Comparison of ENCODE assay signal across 13 cellular contexts in genomic region chr20:63103402-63104311, GRCh38.
DNase-seq lines count a peak whose midpoint lies in the region; ATAC-seq, FAIRE-seq and TF ChIP-seq lines count a peak whose summit lies in the region.
"Had no signal": no experiment of that assay in that cellular context is flagged by ENCODE, and none has a peak within 500 bp of the region (broad histone marks: within the 10 kb centered on the region; RNA-seq: fewer than 3 reads in every experiment).

No MANE protein-coding gene starts in this region.

- H3K4me1 ChIP-seq in GM23248 (ENCODE audit: insufficient read depth) (no peaks in the 10 kb centered on the region), GM12878 (ENCODE audit: control insufficient read depth, insufficient read depth, low read length) (0 out of 2 replicates have a peak, but pooled peaks cover 3% of the 10 kb centered on the region)
- H3K4me1 ChIP-seq: pancreas had no signal

- H3K79me2 ChIP-seq in GM23248 (ENCODE audit: insufficient read depth) = no peaks in the 10 kb centered on the region
- H3K79me2 ChIP-seq in GM12878 (ENCODE audit: control insufficient read depth, insufficient read depth, low read length) = no peaks in the 10 kb centered on the region

- peak overlapping the region; percentile 35 for H3K4me3 Mint-ChIP-seq in natural killer cell
- H3K4me3 Mint-ChIP-seq in type B pancreatic cell = no peak overlapping the region
- no peak overlapping the region for H3K4me3 Mint-ChIP-seq in mesothelial cell of epicardium

- H2AFZ ChIP-seq in GM23248 (no peak overlapping the region), GM12878 (ENCODE audit: control insufficient read depth, low read depth, low read length) (no peak overlapping the region)

- H3K4me2 ChIP-seq in GM23248 (ENCODE audit: unreplicated experiment) (no peak overlapping the region), GM12878 (ENCODE audit: control insufficient read depth, insufficient read depth) (no peak overlapping the region)

- no peak for TF ChIP-seq EP300 in GM12878 (IDR thresholded peaks at IDR 0.05; ENCODE audit: borderline replicate concordance in 1 of 2, control insufficient read depth in 1 of 2, low read depth in 2 of 2, low read length in 2 of 2)

- no peak for TF ChIP-seq RAD21 in GM12878 (IDR thresholded peaks at IDR 0.05; ENCODE audit: insufficient read depth, low read depth, low read length)

- no peaks in the 10 kb centered on the region for H3K27me3 ChIP-seq in GM23248 (replicated peaks; ENCODE audit: insufficient read depth)
- H3K27me3 ChIP-seq in GM12878 (replicated peaks in 1 of 2; ENCODE audit: control insufficient read depth in 2 of 2, insufficient read depth in 2 of 2, low read length in 1 of 2) = no peaks in the 10 kb centered on the region; a peak in 1 of 4 replicates
- H3K27me3 ChIP-seq: pancreas had no signal

- ATAC-seq in GM12878 (no peak), natural killer cell (no peak)

- no peak for TF ChIP-seq POLR2A in GM12878 (IDR thresholded peaks at IDR 0.05; ENCODE audit: low read depth, low read length)

- in situ Hi-C loops in GM23248 (cut with MboI) = no loop called here
- in situ Hi-C loops in GM12878 (cut with MboI) = no loop called here

- H3K9me3 Mint-ChIP-seq in natural killer cell = no peaks in the 10 kb centered on the region
- H3K9me3 Mint-ChIP-seq in type B pancreatic cell = no peaks in the 10 kb centered on the region
- peaks cover 3% of the 10 kb centered on the region for H3K9me3 Mint-ChIP-seq in mesothelial cell of epicardium

- H3K27ac ChIP-seq in GM23248 (no peak overlapping the region), GM12878 (ENCODE audit: control insufficient read depth, insufficient read depth) (no peak overlapping the region)
- H3K27ac ChIP-seq: HL-60, left lung, pancreas had no signal

- CTCF ChIA-PET in GM12878 (lab: Yijun Ruan, JAX) = no interaction called here

- no peaks in the 10 kb centered on the region for H3K36me3 Mint-ChIP-seq in natural killer cell
- no peaks in the 10 kb centered on the region for H3K36me3 Mint-ChIP-seq in type B pancreatic cell
- H3K36me3 Mint-ChIP-seq in mesothelial cell of epicardium = no peaks in the 10 kb centered on the region
- H3K36me3 Mint-ChIP-seq: stimulated activated memory B cell treated with anti-CD40 and anti-IgM and Interleukin-4, amounts not matched to agents 10 μg/mL and 1 μg/mL and 100 μg/mL, for 72 hours had no signal

- H3K27ac Mint-ChIP-seq in natural killer cell = peak overlapping the region in 1 of 2 donors; percentile 92
- no peak overlapping the region for H3K27ac Mint-ChIP-seq in type B pancreatic cell
- no peak overlapping the region for H3K27ac Mint-ChIP-seq in mesothelial cell of epicardium

- H3K27me3 Mint-ChIP-seq in natural killer cell (ENCODE audit: low read depth in 2 of 2) (no peaks in the 10 kb centered on the region), type B pancreatic cell (peaks cover 34% of the 10 kb centered on the region), mesothelial cell of epicardium (ENCODE audit: low read depth) (peaks cover 43% of the 10 kb centered on the region)

- POLR2A ChIA-PET in GM12878 (lab: Charles Lee) = interaction anchor here (0.5 to 0.6 kb wide), 2 partner anchors 163 to 242 kb away, joined by 3 read pairs; no protein-coding TSS in a partner anchor

- no peak for FAIRE-seq in GM12878 (lab: Jason Lieb, UNC)
- FAIRE-seq: pancreas had no signal

- SMC1A ChIA-PET in GM12878 (lab: Charles Lee; ENCODE audit: uncharacterized antibody, unreplicated experiment) = no interaction called here

- TF ChIP-seq CTCF in GM12878 (IDR thresholded peaks at IDR 0.05 in 2 of 3, conservative IDR thresholded peaks at IDR 0.05 in 1 of 3; ENCODE audit: control insufficient read depth in 2 of 3, extremely low read depth in 1 of 3, insufficient read depth in 1 of 3, low read depth in 3 of 3, low read length in 3 of 3) (no peak), natural killer cell (IDR thresholded peaks at IDR 0.05) (no peak), type B pancreatic cell (conservative IDR thresholded peaks at IDR 0.05) (no peak), mesothelial cell of epicardium (IDR thresholded peaks at IDR 0.05; ENCODE audit: unreplicated experiment) (no peak)

- peaks cover 5 to 7% of the 10 kb centered on the region in 2 donors for H3K4me1 Mint-ChIP-seq in natural killer cell
- H3K4me1 Mint-ChIP-seq in type B pancreatic cell (ENCODE audit: unreplicated experiment) = no peaks in the 10 kb centered on the region
- H3K4me1 Mint-ChIP-seq in mesothelial cell of epicardium = peaks cover 4% of the 10 kb centered on the region
- H3K4me1 Mint-ChIP-seq: stimulated activated memory B cell treated with anti-CD40 and anti-IgM and Interleukin-4, amounts not matched to agents 10 μg/mL and 1 μg/mL and 100 μg/mL, for 72 hours had no signal

- H3K4me3 ChIP-seq in GM23248 (no peak overlapping the region), GM12878 (no peak overlapping the region)

- RAD21 ChIA-PET in GM12878 (lab: Charles Lee; ENCODE audit: unreplicated experiment) = interaction anchor here (0.6 kb wide), 1 partner anchor 9 kb away, joined by 3 read pairs; no protein-coding TSS in a partner anchor

- no TSS peak for BruUV-seq in GM12878 (replicated peaks; lab: Mats Ljungman, UMichigan)

- H3K9me2 ChIP-seq in GM23248 (ENCODE audit: insufficient read depth) = no peaks in the 10 kb centered on the region

- WGBS in GM23248 (ENCODE audit: low coverage in 1 of 2, low lambda C conversion rate in 2 of 2, missing lambda C conversion rate in 2 of 2), 2 experiments = 67 to 72% methylated on average over 15 to 21 of the region's 21 CpGs
- 30% methylated on average over 14 of the region's 21 CpGs for WGBS in GM12878 (ENCODE audit: insufficient coverage, insufficient replicate concordance, low lambda C conversion rate, missing lambda C conversion rate)

- H3K36me3 ChIP-seq in GM23248 (ENCODE audit: low read depth) (no peaks in the 10 kb centered on the region), GM12878 (ENCODE audit: control insufficient read depth in 2 of 2, insufficient read depth in 2 of 2, low read length in 1 of 2) (no peaks in the 10 kb centered on the region)
- H3K36me3 ChIP-seq: left lung, pancreas had no signal

- H3K9ac ChIP-seq in GM23248 (no peak overlapping the region), GM12878 (ENCODE audit: control insufficient read depth, insufficient read depth, low read length) (no peak overlapping the region)

- no peaks in the 10 kb centered on the region for H3K9me3 ChIP-seq in GM23248 (ENCODE audit: low read depth)
- H3K9me3 ChIP-seq in GM12878 (replicated peaks; ENCODE audit: control insufficient read depth, insufficient read depth, low read length) = no peaks in the 10 kb centered on the region; the same call in 2 of the 3 replicates
- H3K9me3 ChIP-seq: pancreas had no signal

- DNase-seq in activated effector memory CD4-positive, alpha-beta T cell treated with anti-CD3 and anti-CD28 coated beads, Interleukin-2, amount 50 U/mL, for 16 hours = peak; percentile 64
- no peak for DNase-seq in activated effector memory CD4-positive, alpha-beta T cell treated with Interleukin-2 at 50 U/mL for 16 hours
- DNase-seq in GM23248 (peak; percentile 54), GM12878 (ENCODE audit: low read depth, low spot score) (no peak), natural killer cell (no peak), NCI-H187 (lab: John Stamatoyannopoulos, UW) (no peak), type B pancreatic cell (ENCODE audit: extremely low spot score, unreplicated experiment) (no peak), mesothelial cell of epicardium (ENCODE audit: low spot score in 2 of 2, unreplicated experiment in 2 of 2) (no peak)
- DNase-seq: NCI-H1105 had no signal

- H4K20me1 ChIP-seq in GM23248 (ENCODE audit: insufficient read depth) (no peaks in the 10 kb centered on the region), GM12878 (ENCODE audit: control insufficient read depth, insufficient read depth) (no peaks in the 10 kb centered on the region)

- intact Hi-C loops in GM12878 (cut with micrococcal nuclease; ENCODE audit: unreplicated experiment) (no loop called here), natural killer cell (cut with micrococcal nuclease) (no loop called here)

- H3F3A ChIP-seq in GM23248 (ENCODE audit: insufficient read depth) = no peaks in the 10 kb centered on the region

TF ChIP-seq in GM12878, 131 proteins besides CTCF, POLR2A, EP300 and RAD21:
- TF ChIP-seq NR2C1 (IDR thresholded peaks at IDR 0.05) (no peak), NFXL1 (IDR thresholded peaks at IDR 0.05; ENCODE audit: borderline replicate concordance) (0 out of 2 replicates have a peak, but pooled peaks have one; percentile 49), ZBED1 (IDR thresholded peaks at IDR 0.05; ENCODE audit: borderline replicate concordance) (no peak), ZSCAN29 (IDR thresholded peaks at IDR 0.05) (no peak), NR2F1 (conservative IDR thresholded peaks at IDR 0.05) (peak; percentile 52), BHLHE40 (IDR thresholded peaks at IDR 0.05; ENCODE audit: borderline replicate concordance in 1 of 2, low read depth in 2 of 2, low read length in 1 of 2) (peak in 1 of 2 experiments; percentile 31; a peak in 1 of 4 replicates), EED (IDR thresholded peaks at IDR 0.05; ENCODE audit: low read depth) (no peak), MEF2B (IDR thresholded peaks at IDR 0.05; ENCODE audit: partially characterized antibody, poor library complexity, severe bottlenecking) (no peak), BMI1 (IDR thresholded peaks at IDR 0.05; ENCODE audit: borderline replicate concordance) (no peak), MTA3 (IDR thresholded peaks at IDR 0.05; ENCODE audit: borderline replicate concordance, low read length) (no peak)
- TF ChIP-seq, protein P1, sequence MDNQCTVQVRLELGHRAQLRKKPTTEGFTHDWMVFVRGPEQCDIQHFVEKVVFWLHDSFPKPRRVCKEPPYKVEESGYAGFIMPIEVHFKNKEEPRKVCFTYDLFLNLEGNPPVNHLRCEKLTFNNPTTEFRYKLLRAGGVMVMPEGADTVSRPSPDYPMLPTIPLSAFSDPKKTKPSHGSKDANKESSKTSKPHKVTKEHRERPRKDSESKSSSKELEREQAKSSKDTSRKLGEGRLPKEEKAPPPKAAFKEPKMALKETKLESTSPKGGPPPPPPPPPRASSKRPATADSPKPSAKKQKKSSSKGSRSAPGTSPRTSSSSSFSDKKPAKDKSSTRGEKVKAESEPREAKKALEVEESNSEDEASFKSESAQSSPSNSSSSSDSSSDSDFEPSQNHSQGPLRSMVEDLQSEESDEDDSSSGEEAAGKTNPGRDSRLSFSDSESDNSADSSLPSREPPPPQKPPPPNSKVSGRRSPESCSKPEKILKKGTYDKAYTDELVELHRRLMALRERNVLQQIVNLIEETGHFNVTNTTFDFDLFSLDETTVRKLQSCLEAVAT (IDR thresholded peaks at IDR 0.05) = peak; percentile 85

Comparison
In these comparisons a context has a peak if more than half of its experiments do, and no peak if none do; other contexts are left out.
1. DNase-seq: peak in activated effector memory CD4-positive, alpha-beta T cell treated with anti-CD3 and anti-CD28 coated beads, Interleukin-2, amount 50 U/mL, for 16 hours (single experiment) and GM23248 (single experiment); none in activated effector memory CD4-positive, alpha-beta T cell treated with Interleukin-2 at 50 U/mL for 16 hours (single experiment), GM12878 (single experiment), natural killer cell (single experiment), NCI-H187 (0 of 2), type B pancreatic cell (single experiment) and mesothelial cell of epicardium (0 of 2).